In the genomic region with DNA sequence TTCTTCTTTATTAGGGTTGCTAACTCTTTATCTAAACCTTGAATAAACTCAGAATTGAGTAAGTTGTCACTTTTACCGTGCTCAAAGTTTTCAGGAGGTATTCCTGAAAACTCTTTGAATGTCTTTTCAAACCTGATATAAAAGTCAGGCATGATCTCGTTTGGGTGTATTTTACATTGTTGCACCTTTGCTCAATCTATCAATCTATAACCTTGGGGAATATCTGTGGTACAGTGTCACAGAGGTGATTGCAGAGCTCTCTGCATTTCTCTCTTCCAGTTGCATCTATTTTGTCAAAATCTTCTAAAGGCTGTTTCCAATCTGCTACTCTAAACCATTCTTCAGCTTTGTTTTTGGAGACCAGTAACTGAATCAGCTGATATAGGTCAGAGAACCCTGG, we compare ENCODE assay signal across 2 cellular contexts.
A peak's percentile ranks its signal among the peaks of the same experiment; 100 is the strongest.
TF ChIP-seq lines count a peak whose summit lies in the region.

No MANE protein-coding gene starts in this region.

TF ChIP-seq in K562, 482 proteins besides CTCF, POLR2A, EP300 and RAD21:
- TF ChIP-seq CBX2 (IDR thresholded peaks at IDR 0.05; ENCODE audit: insufficient read depth, low read length, poor library complexity, severe bottlenecking): peak; percentile 79
- peak; percentile 90 for TF ChIP-seq CBX8 (IDR thresholded peaks at IDR 0.05; ENCODE audit: borderline replicate concordance, extremely low read depth, low read depth, low read length, poor library complexity, severe bottlenecking)
- TF ChIP-seq, protein P1, sequence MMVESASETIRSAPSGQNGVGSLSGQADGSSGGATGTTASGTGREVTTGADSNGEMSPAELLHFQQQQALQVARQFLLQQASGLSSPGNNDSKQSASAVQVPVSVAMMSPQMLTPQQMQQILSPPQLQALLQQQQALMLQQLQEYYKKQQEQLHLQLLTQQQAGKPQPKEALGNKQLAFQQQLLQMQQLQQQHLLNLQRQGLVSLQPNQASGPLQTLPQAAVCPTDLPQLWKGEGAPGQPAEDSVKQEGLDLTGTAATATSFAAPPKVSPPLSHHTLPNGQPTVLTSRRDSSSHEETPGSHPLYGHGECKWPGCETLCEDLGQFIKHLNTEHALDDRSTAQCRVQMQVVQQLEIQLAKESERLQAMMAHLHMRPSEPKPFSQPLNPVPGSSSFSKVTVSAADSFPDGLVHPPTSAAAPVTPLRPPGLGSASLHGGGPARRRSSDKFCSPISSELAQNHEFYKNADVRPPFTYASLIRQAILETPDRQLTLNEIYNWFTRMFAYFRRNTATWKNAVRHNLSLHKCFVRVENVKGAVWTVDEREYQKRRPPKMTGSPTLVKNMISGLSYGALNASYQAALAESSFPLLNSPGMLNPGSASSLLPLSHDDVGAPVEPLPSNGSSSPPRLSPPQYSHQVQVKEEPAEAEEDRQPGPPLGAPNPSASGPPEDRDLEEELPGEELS (CRISPR knock-in tag; IDR thresholded peaks at IDR 0.05; ENCODE audit: borderline replicate concordance): no peak
- no peak for TF ChIP-seq PCBP2 (IDR thresholded peaks at IDR 0.05; ENCODE audit: low read depth, low read length, poor library complexity, severe bottlenecking)

TF ChIP-seq in GM23338, 12 proteins besides CTCF, POLR2A, EP300 and RAD21:
- TF ChIP-seq, protein P2, sequence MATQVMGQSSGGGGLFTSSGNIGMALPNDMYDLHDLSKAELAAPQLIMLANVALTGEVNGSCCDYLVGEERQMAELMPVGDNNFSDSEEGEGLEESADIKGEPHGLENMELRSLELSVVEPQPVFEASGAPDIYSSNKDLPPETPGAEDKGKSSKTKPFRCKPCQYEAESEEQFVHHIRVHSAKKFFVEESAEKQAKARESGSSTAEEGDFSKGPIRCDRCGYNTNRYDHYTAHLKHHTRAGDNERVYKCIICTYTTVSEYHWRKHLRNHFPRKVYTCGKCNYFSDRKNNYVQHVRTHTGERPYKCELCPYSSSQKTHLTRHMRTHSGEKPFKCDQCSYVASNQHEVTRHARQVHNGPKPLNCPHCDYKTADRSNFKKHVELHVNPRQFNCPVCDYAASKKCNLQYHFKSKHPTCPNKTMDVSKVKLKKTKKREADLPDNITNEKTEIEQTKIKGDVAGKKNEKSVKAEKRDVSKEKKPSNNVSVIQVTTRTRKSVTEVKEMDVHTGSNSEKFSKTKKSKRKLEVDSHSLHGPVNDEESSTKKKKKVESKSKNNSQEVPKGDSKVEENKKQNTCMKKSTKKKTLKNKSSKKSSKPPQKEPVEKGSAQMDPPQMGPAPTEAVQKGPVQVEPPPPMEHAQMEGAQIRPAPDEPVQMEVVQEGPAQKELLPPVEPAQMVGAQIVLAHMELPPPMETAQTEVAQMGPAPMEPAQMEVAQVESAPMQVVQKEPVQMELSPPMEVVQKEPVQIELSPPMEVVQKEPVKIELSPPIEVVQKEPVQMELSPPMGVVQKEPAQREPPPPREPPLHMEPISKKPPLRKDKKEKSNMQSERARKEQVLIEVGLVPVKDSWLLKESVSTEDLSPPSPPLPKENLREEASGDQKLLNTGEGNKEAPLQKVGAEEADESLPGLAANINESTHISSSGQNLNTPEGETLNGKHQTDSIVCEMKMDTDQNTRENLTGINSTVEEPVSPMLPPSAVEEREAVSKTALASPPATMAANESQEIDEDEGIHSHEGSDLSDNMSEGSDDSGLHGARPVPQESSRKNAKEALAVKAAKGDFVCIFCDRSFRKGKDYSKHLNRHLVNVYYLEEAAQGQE (IDR thresholded peaks at IDR 0.05; ENCODE audit: unreplicated experiment): no peak
- TF ChIP-seq STAT1 (IDR thresholded peaks at IDR 0.05; ENCODE audit: unreplicated experiment): no peak
